ENCODE assay signal across 9 cellular contexts in the genomic region with DNA sequence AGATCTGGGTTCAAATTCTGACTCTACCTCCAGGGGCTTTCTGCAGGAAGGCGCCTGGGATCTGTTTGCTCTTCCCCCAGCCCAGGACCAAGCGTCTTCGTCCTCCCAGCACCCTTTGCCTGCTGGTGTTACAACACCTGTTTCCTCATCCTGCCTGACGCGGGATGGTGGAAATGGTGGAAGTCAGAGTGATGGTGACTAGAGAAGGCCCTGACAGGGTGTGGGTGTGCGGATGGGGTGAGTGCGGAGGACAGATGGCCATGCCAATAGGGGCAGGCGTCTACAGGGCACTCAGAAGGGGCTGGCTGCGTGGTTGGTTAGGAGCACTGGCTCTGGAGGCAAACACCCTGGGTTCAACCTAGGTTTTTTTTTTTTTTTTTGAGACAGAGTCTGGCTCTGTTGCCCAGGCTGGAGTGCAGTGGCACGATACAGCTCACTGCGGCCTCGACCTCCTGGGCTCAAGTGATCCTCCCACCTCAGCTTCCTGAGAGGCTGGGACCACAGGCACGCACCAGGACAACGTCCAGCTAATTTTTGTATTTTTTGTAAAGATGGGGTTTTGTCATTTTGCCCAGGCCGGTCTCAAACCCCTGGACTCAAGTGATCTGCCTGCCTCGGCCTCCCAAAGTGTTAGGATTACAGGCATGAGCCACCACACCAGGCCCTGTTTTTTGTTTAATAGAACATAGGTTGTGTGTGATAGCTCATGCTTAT. TPM values are rescaled to one million over a fixed set of nuclear protein-coding genes. Genes with fewer than 3 reads are reported as not detected.
DNase-seq lines count a peak whose midpoint lies in the region; ATAC-seq and TF ChIP-seq lines count a peak whose summit lies in the region.
"Had no signal": no experiment of that assay in that cellular context is flagged by ENCODE, and none has a peak within 500 bp of the region (broad histone marks: within the 10 kb centered on the region; RNA-seq: fewer than 3 reads in every experiment).

No MANE protein-coding gene starts in this region.

- ATAC-seq in GM23338 (no peak), HG03460 (IDR thresholded peaks at IDR 0.05; ENCODE audit: unreplicated experiment) (no peak)

- intact Hi-C loops in activated CD4-positive, alpha-beta memory T cell treated with anti-CD3 and anti-CD28 coated beads for 36 hours (cut with micrococcal nuclease): loop anchor here (2.0 kb wide), 1 partner anchor 13 kb away; no protein-coding TSS in a partner anchor
- intact Hi-C loops in left ventricle myocardium inferior (cut with micrococcal nuclease) (no loop called here), spleen (cut with DNase I; ENCODE audit: low total_unique reads) (no loop called here)

- H3K27me3 Mint-ChIP-seq in GM23338 (ENCODE audit: insufficient read depth, low read depth, poor library complexity): peaks cover 15% of the 10 kb centered on the region
- no peaks in the 10 kb centered on the region for H3K27me3 Mint-ChIP-seq in activated CD4-positive, alpha-beta memory T cell treated with anti-CD3 and anti-CD28 coated beads for 36 hours

- no peak overlapping the region for H2AFZ ChIP-seq in GM23338

- H3K27me3 ChIP-seq in GM23338 (ENCODE audit: insufficient read depth) (no peaks in the 10 kb centered on the region), left ventricle myocardium inferior (ENCODE audit: low read depth) (peaks cover 9% of the 10 kb centered on the region), spleen (replicated peaks in 1 of 7) (no peaks in the 10 kb centered on the region)

- H3K79me2 ChIP-seq in GM23338 (replicated peaks; ENCODE audit: insufficient read depth): no peaks in the 10 kb centered on the region

- H3K4me3 ChIP-seq in GM23338: peak overlapping the region; percentile 87; the same call in 1 of the 2 replicates
- H3K4me3 ChIP-seq in left ventricle myocardium inferior: peak overlapping the region; percentile 78
- peak overlapping the region; percentile 54 to 90 (median 74) for H3K4me3 ChIP-seq in spleen

- H3K36me3 ChIP-seq in GM23338 (ENCODE audit: insufficient read depth): no peaks in the 10 kb centered on the region
- H3K36me3 ChIP-seq in left ventricle myocardium inferior: no peaks in the 10 kb centered on the region
- peaks cover 0 to 31% (median 15%) of the 10 kb centered on the region in 6 donors for H3K36me3 ChIP-seq in spleen

- CTCF ChIA-PET in activated CD4-positive, alpha-beta memory T cell treated with anti-CD3 and anti-CD28 coated beads for 36 hours (lab: Charles Lee): no interaction called here

- H3K4me3 Mint-ChIP-seq in GM23338: peak overlapping the region; percentile 83; the same call in 2 of the 3 replicates
- peak overlapping the region; percentile 92 for H3K4me3 Mint-ChIP-seq in activated CD4-positive, alpha-beta memory T cell treated with anti-CD3 and anti-CD28 coated beads for 36 hours

- H3K9me3 ChIP-seq in left ventricle myocardium inferior (replicated peaks) (no peaks in the 10 kb centered on the region), spleen (no peaks in the 10 kb centered on the region)

- no peaks in the 10 kb centered on the region for H3K9me2 ChIP-seq in GM23338 (ENCODE audit: insufficient read depth)

- H3K4me1 Mint-ChIP-seq in GM23338: peaks cover 4% of the 10 kb centered on the region
- H3K4me1 Mint-ChIP-seq in activated CD4-positive, alpha-beta memory T cell treated with anti-CD3 and anti-CD28 coated beads for 36 hours (ENCODE audit: low read depth): peaks cover 37% of the 10 kb centered on the region

- no peaks in the 10 kb centered on the region for H4K20me1 ChIP-seq in GM23338 (replicated peaks; ENCODE audit: insufficient read depth)

- H3F3A ChIP-seq in GM23338 (replicated peaks; ENCODE audit: low read depth): 0 out of 2 replicates have a peak, but pooled peaks cover 4% of the 10 kb centered on the region

- H3K36me3 Mint-ChIP-seq in GM23338 (ENCODE audit: low read depth): peaks cover 3% of the 10 kb centered on the region; the same call in 2 of the 3 replicates
- H3K36me3 Mint-ChIP-seq in activated CD4-positive, alpha-beta memory T cell treated with anti-CD3 and anti-CD28 coated beads for 36 hours: peaks cover 4% of the 10 kb centered on the region

- peak in 1 of 3 donors; percentile 17 for TF ChIP-seq POLR2A in spleen (IDR thresholded peaks at IDR 0.05)

- no peak overlapping the region for H3K27ac ChIP-seq in GM23338 (ENCODE audit: low read depth)
- H3K27ac ChIP-seq in left ventricle myocardium inferior (replicated peaks): peak overlapping the region; percentile 55
- peak overlapping the region; percentile 80 to 97 (median 92) for H3K27ac ChIP-seq in spleen

- 33 to 53% (median 44%) methylated on average over 16 of the region's 16 CpGs for WGBS in spleen, 5 donors

- POLR2A ChIA-PET in activated CD4-positive, alpha-beta memory T cell treated with anti-CD3 and anti-CD28 coated beads for 36 hours (lab: Charles Lee): interaction anchor here (1.0 to 2.4 kb wide), 2 partner anchors 13 to 36 kb away, joined by 3 to 10 read pairs; no protein-coding TSS in a partner anchor

- H3K4me1 ChIP-seq in GM23338 (ENCODE audit: insufficient read depth) (no peaks in the 10 kb centered on the region), left ventricle myocardium inferior (peaks cover 13% of the 10 kb centered on the region), spleen (peaks cover 17 to 98% (median 70%) of the 10 kb centered on the region in 6 donors)

- no peaks in the 10 kb centered on the region for H3K9me3 Mint-ChIP-seq in GM23338
- no peaks in the 10 kb centered on the region for H3K9me3 Mint-ChIP-seq in activated CD4-positive, alpha-beta memory T cell treated with anti-CD3 and anti-CD28 coated beads for 36 hours

- TF ChIP-seq CTCF in GM23338 (conservative IDR thresholded peaks at IDR 0.05; ENCODE audit: low read depth in 2 of 2): no peak
- TF ChIP-seq CTCF in left ventricle myocardium inferior (IDR thresholded peaks at IDR 0.05; ENCODE audit: borderline replicate concordance): no peak
- no peak for TF ChIP-seq CTCF in spleen (IDR thresholded peaks at IDR 0.05 in 8 of 11, conservative IDR thresholded peaks at IDR 0.05 in 3 of 11)

- no peak for DNase-seq in GM23338 (ENCODE audit: low spot score)
- peak; percentile 35 for DNase-seq in activated CD4-positive, alpha-beta memory T cell treated with anti-CD3 and anti-CD28 coated beads for 36 hours
- no peak for DNase-seq in left ventricle myocardium inferior
- peak; percentile 91 for DNase-seq in spleen
- no peak for DNase-seq in NK-92 (lab: John Stamatoyannopoulos, UW; ENCODE audit: unreplicated experiment)
- no peak for DNase-seq in stimulated activated CD4-positive, alpha-beta T cell treated with anti-CD3 and anti-CD28 coated beads, Interleukin-12 subunit alpha, Interleukin-12 subunit beta, amount 100 ng/mL, for 4 hours
- DNase-seq in occipital lobe (lab: John Stamatoyannopoulos, UW): no peak
- DNase-seq: NCI-H2171 treated with DMSO at 0.1 percent for 48 hours had no signal

- no peak overlapping the region for H3K27ac Mint-ChIP-seq in GM23338
- H3K27ac Mint-ChIP-seq in activated CD4-positive, alpha-beta memory T cell treated with anti-CD3 and anti-CD28 coated beads for 36 hours: peak overlapping the region; percentile 84

- H3K4me2 ChIP-seq in GM23338: peak overlapping the region; percentile 87; the same call in 1 of the 2 replicates

TF ChIP-seq in GM23338, 12 proteins besides CTCF, POLR2A, EP300 and RAD21 (continues in another document):
- TF ChIP-seq JUNB (IDR thresholded peaks at IDR 0.05; ENCODE audit: unreplicated experiment): no peak
- TF ChIP-seq POLR2AphosphoS5 (IDR thresholded peaks at IDR 0.05; ENCODE audit: low read depth): no peak
- no peak for TF ChIP-seq EZH2phosphoT487 (IDR thresholded peaks at IDR 0.05; ENCODE audit: unreplicated experiment)
- no peak for TF ChIP-seq NANOG (IDR thresholded peaks at IDR 0.05; ENCODE audit: borderline replicate concordance)
- TF ChIP-seq CREB1 (CRISPR knock-in tag; IDR thresholded peaks at IDR 0.05; ENCODE audit: low read depth): no peak
- no peak for TF ChIP-seq ZNF114 (CRISPR knock-in tag; IDR thresholded peaks at IDR 0.05)
- no peak for TF ChIP-seq ZNF331 (CRISPR knock-in tag; IDR thresholded peaks at IDR 0.05; ENCODE audit: low read depth)
- no peak for TF ChIP-seq EZH2 (IDR thresholded peaks at IDR 0.05; ENCODE audit: low read depth, unreplicated experiment)

RNA-seq across cellular contexts. Expression of gene THEMIS2, which starts 1.5 kb away (rescaled TPM):
- total RNA-seq in GM23338 (2014; rRNA removed; shearing (Covaris generic)): 19.3 and 32.4 TPM in 2 replicates
- polyA plus RNA-seq in GM23338 (2016; fragmentation: Nextera tagmentation; extraction: Ambion mirVana) (8.1 and 10.0 TPM in 2 replicates), spleen (100 to 1,000 TPM in 1 of 3 donors, 10 to 100 TPM in 2; 82.4 to 122 (median 88.8) TPM)
- total RNA-seq in activated CD4-positive, alpha-beta memory T cell treated with anti-CD3 and anti-CD28 coated beads for 36 hours: 10 to 100 TPM; 27.4 to 29.3 TPM
- total RNA-seq in left ventricle myocardium inferior (4.9 TPM), spleen (100 to 1,000 TPM; 166 to 433 (median 273) TPM), occipital lobe (3.4 TPM)

RNA-seq across cellular contexts. Expression of gene RPA2, which starts 40.5 kb away (rescaled TPM):
- total RNA-seq in GM23338 (2014; rRNA removed; shearing (Covaris generic)): 47.0 and 55.5 TPM in 2 replicates
- polyA plus RNA-seq in GM23338 (2016; fragmentation: Nextera tagmentation; extraction: Ambion mirVana) (58.4 and 60.8 TPM in 2 replicates), spleen (10 to 100 TPM; 47.5 to 61.8 (median 60.9) TPM)
- total RNA-seq in activated CD4-positive, alpha-beta memory T cell treated with anti-CD3 and anti-CD28 coated beads for 36 hours: 10 to 100 TPM; 90.2 to 94.8 TPM
- total RNA-seq in left ventricle myocardium inferior (21.2 TPM), spleen (10 to 100 TPM; 32.2 to 49.1 (median 38.1) TPM), occipital lobe (64.1 TPM)

RNA-seq across cellular contexts. Expression of gene PPP1R8, which starts 43.2 kb away (rescaled TPM):
- total RNA-seq in GM23338 (2014; rRNA removed; shearing (Covaris generic)): 50.5 and 53.8 TPM in 2 replicates
- polyA plus RNA-seq in GM23338 (2016; fragmentation: Nextera tagmentation; extraction: Ambion mirVana): 13.4 and 13.6 TPM in 2 replicates
- total RNA-seq in activated CD4-positive, alpha-beta memory T cell treated with anti-CD3 and anti-CD28 coated beads for 36 hours: 10 to 100 TPM; 42.9 to 43.8 TPM
- total RNA-seq in left ventricle myocardium inferior: 24.0 TPM
- 10 to 100 TPM; 24.7 to 39.1 (median 30.1) TPM for total RNA-seq in spleen
- polyA plus RNA-seq in spleen: 10 to 100 TPM; 22.5 to 33.8 (median 29.1) TPM
- total RNA-seq in occipital lobe: 51.9 TPM

Comparison
In these comparisons a context has a peak if more than half of its experiments do, and no peak if none do; other contexts are left out.
1. DNase-seq: peak in activated CD4-positive, alpha-beta memory T cell treated with anti-CD3 and anti-CD28 coated beads for 36 hours (single experiment) and spleen (single experiment); none in GM23338 (single experiment), left ventricle myocardium inferior (single experiment), NK-92 (single experiment), stimulated activated CD4-positive, alpha-beta T cell treated with anti-CD3 and anti-CD28 coated beads, Interleukin-12 subunit alpha, Interleukin-12 subunit beta, amount 100 ng/mL, for 4 hours (single experiment) and occipital lobe (single experiment).
2. Peak in every context shown above with its lines, with median percentiles within 50 percentile points of each other: H3K4me3 ChIP-seq.